8 cellular contexts compared by ENCODE assay signal in genomic region chr2:61179701-61180639, GRCh38. TPM values are rescaled to one million over a fixed set of nuclear protein-coding genes. Genes with fewer than 3 reads are reported as not detected.
A peak's percentile ranks its signal among the peaks of the same experiment; 100 is the strongest.
DNase-seq lines count a peak whose midpoint lies in the region; ATAC-seq and TF ChIP-seq lines count a peak whose summit lies in the region.

No MANE protein-coding gene starts in this region.

- no peak for DNase-seq in activated CD8-positive, alpha-beta memory T cell treated with anti-CD3 and anti-CD28 coated beads, Interleukin-2, amount 10 ng/mL, durations not matched to agents 7 days and 5 days
- DNase-seq in activated CD8-positive, alpha-beta memory T cell treated with anti-CD3 and anti-CD28 coated beads, Interleukin-2, amount 50 U/mL, for 4 hours, result no peak
- DNase-seq in mammary epithelial cell (peak; percentile 30), left lobe of liver (ENCODE audit: low spot score) (peak; percentile 49), testis (peak; percentile 88), 8988T (no peak)
- no peak for DNase-seq in effector CD8-positive, alpha-beta T cell (lab: John Stamatoyannopoulos, UW)

- BruUV-seq in mammary epithelial cell (replicated peaks; lab: Mats Ljungman, UMichigan), result no TSS peak

- in situ Hi-C loops in mammary epithelial cell (cut with MboI; ENCODE audit: low sequenced_read_pairs in 2 of 2), result no loop called here

- no peaks in the 10 kb centered on the region for H3K9me3 Mint-ChIP-seq in activated CD8-positive, alpha-beta memory T cell treated with anti-CD3 and anti-CD28 coated beads, Interleukin-2, amount 10 ng/mL, durations not matched to agents 7 days and 5 days (ENCODE audit: low read depth)

- H3K4me3 ChIP-seq in mammary epithelial cell (replicated peaks in 1 of 3; ENCODE audit: insufficient read depth in 1 of 3, low read depth in 2 of 3, low read length in 3 of 3) (peak overlapping the region in 1 of 3 experiments; percentile 5), testis (no peak overlapping the region)

- WGBS in mammary epithelial cell (ENCODE audit: low coverage, missing lambda C conversion rate), result 24% methylated on average over 11 of the region's 14 CpGs
- WGBS in testis, 2 donors, result 43 to 48% methylated on average over 14 of the region's 14 CpGs

- dilution Hi-C loops in mammary epithelial cell (cut with HindIII; ENCODE audit: low sequenced_read_pairs), result loop anchor here (5.0 kb wide), 3 partner anchors 47 to 413 kb away; no protein-coding TSS in a partner anchor

- H3K27me3 ChIP-seq in mammary epithelial cell (ENCODE audit: insufficient read depth, low read length) (no peaks in the 10 kb centered on the region), testis (no peaks in the 10 kb centered on the region)

- peaks cover 41% of the 10 kb centered on the region for H3K4me1 ChIP-seq in mammary epithelial cell (ENCODE audit: insufficient read depth, low read length)
- peaks cover 42% of the 10 kb centered on the region for H3K4me1 ChIP-seq in testis

- no peak for TF ChIP-seq POLR2A in testis (IDR thresholded peaks at IDR 0.05)

- H4K20me1 ChIP-seq in mammary epithelial cell (ENCODE audit: insufficient read depth, low read length), result no peaks in the 10 kb centered on the region

- H3K36me3 Mint-ChIP-seq in activated CD8-positive, alpha-beta memory T cell treated with anti-CD3 and anti-CD28 coated beads, Interleukin-2, amount 10 ng/mL, durations not matched to agents 7 days and 5 days, result peaks cover 48% of the 10 kb centered on the region

- H3K27ac ChIP-seq in mammary epithelial cell (ENCODE audit: insufficient read depth, low read depth, low read length) (peak overlapping the region; percentile 31), testis (peak overlapping the region; percentile 63 to 100)

- peaks cover 6% of the 10 kb centered on the region for H3K27me3 Mint-ChIP-seq in activated CD8-positive, alpha-beta memory T cell treated with anti-CD3 and anti-CD28 coated beads, Interleukin-2, amount 10 ng/mL, durations not matched to agents 7 days and 5 days

- peak overlapping the region; percentile 45 for H3K27ac Mint-ChIP-seq in activated CD8-positive, alpha-beta memory T cell treated with anti-CD3 and anti-CD28 coated beads, Interleukin-2, amount 10 ng/mL, durations not matched to agents 7 days and 5 days

- no peak overlapping the region for H3K9ac ChIP-seq in mammary epithelial cell (ENCODE audit: insufficient read depth, low read length)

- H3K36me3 ChIP-seq in mammary epithelial cell (ENCODE audit: insufficient read depth, low read length) (peaks cover 20% of the 10 kb centered on the region), testis (ENCODE audit: low read depth, missing control alignments) (no peaks in the 10 kb centered on the region)

- H3K79me2 ChIP-seq in mammary epithelial cell (ENCODE audit: insufficient read depth, low read length), result peaks cover 60% of the 10 kb centered on the region

- H3K4me2 ChIP-seq in mammary epithelial cell (ENCODE audit: insufficient read depth, low read depth, low read length), result peak overlapping the region; percentile 99

- H3K4me3 Mint-ChIP-seq in activated CD8-positive, alpha-beta memory T cell treated with anti-CD3 and anti-CD28 coated beads, Interleukin-2, amount 10 ng/mL, durations not matched to agents 7 days and 5 days, result peak overlapping the region; percentile 85

- TF ChIP-seq CTCF in mammary epithelial cell (conservative IDR thresholded peaks at IDR 0.05 in 1 of 2, IDR thresholded peaks at IDR 0.05 in 1 of 2; ENCODE audit: extremely low read depth in 1 of 2, insufficient read depth in 1 of 2, low read depth in 1 of 2, low read length in 2 of 2) (no peak), testis (IDR thresholded peaks at IDR 0.05) (no peak)

- CTCF ChIA-PET in activated CD8-positive, alpha-beta memory T cell treated with anti-CD3 and anti-CD28 coated beads, Interleukin-2, amount 10 ng/mL, durations not matched to agents 7 days and 5 days (lab: Charles Lee), result interaction anchor here (2.1 kb wide), 1 partner anchor 14 kb away, joined by 7 read pairs; no protein-coding TSS in a partner anchor
- CTCF ChIA-PET in mammary epithelial cell (lab: Charles Lee; ENCODE audit: low non-redundant PET), result no interaction called here

- intact Hi-C loops in mammary epithelial cell (cut with micrococcal nuclease), result no loop called here
- intact Hi-C loops in testis (cut with DNase I; ENCODE audit: low total_unique reads), result no loop called here

- ATAC-seq in activated CD8-positive, alpha-beta memory T cell treated with anti-CD3 and anti-CD28 coated beads, Interleukin-2, amount 10 ng/mL, durations not matched to agents 7 days and 5 days, result no peak
- no peak for ATAC-seq in left lobe of liver
- no peak for ATAC-seq in HG03045 (IDR thresholded peaks at IDR 0.05; ENCODE audit: unreplicated experiment)

- H2AFZ ChIP-seq in mammary epithelial cell (ENCODE audit: low read depth, low read length), result peak overlapping the region; percentile 67

- peaks cover 64% of the 10 kb centered on the region for H3K4me1 Mint-ChIP-seq in activated CD8-positive, alpha-beta memory T cell treated with anti-CD3 and anti-CD28 coated beads, Interleukin-2, amount 10 ng/mL, durations not matched to agents 7 days and 5 days

- no peaks in the 10 kb centered on the region for H3K9me3 ChIP-seq in mammary epithelial cell (replicated peaks; ENCODE audit: insufficient read depth, low read length)
- no peaks in the 10 kb centered on the region for H3K9me3 ChIP-seq in testis

RNA-seq across cellular contexts. Expression of gene C2orf74, which starts 18.0 kb away (rescaled TPM):
- total RNA-seq in activated CD8-positive, alpha-beta memory T cell treated with anti-CD3 and anti-CD28 coated beads, Interleukin-2, amount 10 ng/mL, durations not matched to agents 7 days and 5 days, result 1 to 10 TPM; 7.8 to 8.5 TPM
- total RNA-seq in mammary epithelial cell (10 to 100 TPM in 1 of 2 donors, 1 to 10 TPM in 1; 2.7 to 13.3 TPM), left lobe of liver (13.5 TPM), testis (10 to 100 TPM; 39.4 to 40.4 TPM)
- polyA plus RNA-seq in mammary epithelial cell (19.2 TPM), testis (ENCODE audit: insufficient read depth, low read depth, low replicate concordance) (50.0 TPM)
- 35.2 TPM for polyA minus RNA-seq in mammary epithelial cell

Comparison
In these comparisons a context has a peak if more than half of its experiments do, and no peak if none do; other contexts are left out.
1. DNase-seq: peak in mammary epithelial cell (single experiment), left lobe of liver (single experiment) and testis (single experiment); none in activated CD8-positive, alpha-beta memory T cell treated with anti-CD3 and anti-CD28 coated beads, Interleukin-2, amount 10 ng/mL, durations not matched to agents 7 days and 5 days (single experiment), activated CD8-positive, alpha-beta memory T cell treated with anti-CD3 and anti-CD28 coated beads, Interleukin-2, amount 50 U/mL, for 4 hours (single experiment), 8988T (single experiment) and effector CD8-positive, alpha-beta T cell (single experiment).